In the genomic region with DNA sequence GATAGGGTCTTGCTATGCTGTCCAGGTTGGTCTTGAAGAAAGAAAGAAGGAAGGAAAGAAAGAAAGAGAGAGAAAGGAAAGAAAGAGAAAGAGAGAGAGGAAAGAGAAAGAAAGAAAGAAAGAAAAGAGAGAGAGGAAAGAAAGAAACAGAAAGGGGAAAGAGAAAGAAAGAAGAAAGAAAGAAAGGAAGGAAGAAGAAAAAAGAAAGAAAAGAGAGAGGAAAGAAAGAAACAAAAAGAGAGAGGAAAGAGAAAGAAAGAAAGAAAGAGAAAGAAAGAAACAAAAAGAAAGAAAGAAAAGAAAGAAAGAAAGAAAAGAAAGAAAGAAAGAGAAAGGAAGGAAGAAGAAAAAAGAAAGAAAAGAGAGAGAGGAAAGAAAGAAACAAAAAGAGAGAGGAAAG, we compare ENCODE assay signal across 21 cellular contexts.
"Had no signal": no experiment of that assay in that cellular context is flagged by ENCODE, and none has a peak within 500 bp of the region (broad histone marks: within the 10 kb centered on the region; RNA-seq: fewer than 3 reads in every experiment).

No MANE protein-coding gene starts in this region.

- DNase-seq: KBM-7, MV-4-11, NCI-H1048, NCI-H1105, NCI-H1417, NCI-H1436 treated with DMSO at 0.1 percent for 48 hours, NCI-H1694, NCI-H187 treated with DMSO at 0.1 percent for 48 hours, NCI-H2081, NCI-H2107, NCI-H2227 treated with DMSO at 0.1 percent for 48 hours, NCI-H524, NCI-H526 treated with DMSO at 0.1 percent for 48 hours, NCI-H748 treated with DMSO at 0.1 percent for 48 hours, Right ventricle myocardium superior, RPMI8226, SIG-M5 had no signal

- H3K4me3 ChIP-seq: SJSA1, SK-N-MC had no signal

- H3K4me3 Mint-ChIP-seq: IgD-negative memory B cell had no signal

- H3K27ac Mint-ChIP-seq: IgD-negative memory B cell had no signal

- H3K9me3 ChIP-seq: SJSA1 had no signal

- H3K36me3 Mint-ChIP-seq: IgD-negative memory B cell had no signal

- ATAC-seq: HepG2 had no signal

- H3K4me1 ChIP-seq: SJSA1 had no signal

- H3K36me3 ChIP-seq: SJSA1 had no signal

- H3K27me3 ChIP-seq: SJSA1 had no signal

- H3K27me3 Mint-ChIP-seq: IgD-negative memory B cell had no signal

- H3K27ac ChIP-seq: SJSA1, SK-N-MC had no signal
